In genomic region chr12:65642006-65642695, GRCh38 we compare ENCODE assay signal across 22 cellular contexts.
"Had no signal": no experiment of that assay in that cellular context is flagged by ENCODE, and none has a peak within 500 bp of the region (broad histone marks: within the 10 kb centered on the region; RNA-seq: fewer than 3 reads in every experiment).

No MANE protein-coding gene starts in this region.

- H2AFZ ChIP-seq: hepatocyte had no signal

- H3K27me3 ChIP-seq: body of pancreas, hepatocyte, thyroid gland, uterus had no signal

- ATAC-seq: activated CD8-positive, alpha-beta T cell treated with anti-CD3 and anti-CD28 coated beads for 36 hours; activated T-cell treated with anti-CD3 and anti-CD28 coated beads, Interleukin-2, amount 50 U/mL, for 72 hours; body of pancreas; effector memory CD8-positive, alpha-beta T cell; left lung; natural killer cell treated with Interleukin-12 subunit alpha and Interleukin-12 subunit beta and Interleukin-15 and Interleukin-18, amount 100 ng/mL, for 72 hours; stimulated activated memory B cell treated with anti-CD40 and anti-IgM and Interleukin-4, amounts not matched to agents 10 μg/mL and 1 μg/mL and 100 μg/mL, for 72 hours; WTC11 had no signal

- H3K9me3 Mint-ChIP-seq: activated CD8-positive, alpha-beta T cell treated with anti-CD3 and anti-CD28 coated beads for 36 hours; dendritic cell treated with granulocyte-macrophage colony-stimulating factor and Interleukin-4, amounts not matched to agents 40 ng/mL and 50 ng/mL, for 4 days; effector memory CD8-positive, alpha-beta T cell; memory B cell; WTC11 had no signal

- H3K27ac Mint-ChIP-seq: activated CD8-positive, alpha-beta T cell treated with anti-CD3 and anti-CD28 coated beads for 36 hours; activated naive CD8-positive, alpha-beta T cell; activated T-cell treated with anti-CD3 and anti-CD28 coated beads, Interleukin-2, amount 50 U/mL, for 72 hours; dendritic cell treated with granulocyte-macrophage colony-stimulating factor and Interleukin-4, amounts not matched to agents 40 ng/mL and 50 ng/mL, for 4 days; effector memory CD8-positive, alpha-beta T cell; memory B cell; natural killer cell treated with Interleukin-12 subunit alpha and Interleukin-12 subunit beta and Interleukin-15 and Interleukin-18, amount 100 ng/mL, for 72 hours; stimulated activated memory B cell treated with anti-CD40 and anti-IgM and Interleukin-4, amounts not matched to agents 10 μg/mL and 1 μg/mL and 100 μg/mL, for 72 hours; WTC11 had no signal

- H3K4me1 ChIP-seq: body of pancreas, left lung, uterus had no signal

- H3K9me3 ChIP-seq: body of pancreas, left lung, thyroid gland, uterus had no signal

- H3K27ac ChIP-seq: body of pancreas, hepatocyte, left lung, thyroid gland, uterus had no signal

- H3K36me3 ChIP-seq: left lung, thyroid gland, uterus had no signal

- DNase-seq: activated CD4-positive, alpha-beta T cell treated with anti-CD3 and anti-CD28 coated beads for 4 hours; activated CD8-positive, alpha-beta T cell treated with anti-CD3 and anti-CD28 coated beads for 36 hours; activated gamma-delta T cell; activated T-cell treated with anti-CD3 and anti-CD28 coated beads, Interleukin-2, amount 50 U/mL, for 72 hours; amniotic stem cell; body of pancreas; effector memory CD8-positive, alpha-beta T cell; kidney; left lung; nucleus accumbens; stimulated activated CD4-positive, alpha-beta T cell treated with anti-CD3 and anti-CD28 coated beads, Interleukin-2, amount 100 ng/mL, for 48 hours; T-helper 2 cell; uterus had no signal

- H3K79me2 ChIP-seq: hepatocyte had no signal

- H3K4me2 ChIP-seq: hepatocyte had no signal

- H3K36me3 Mint-ChIP-seq: activated naive CD8-positive, alpha-beta T cell; memory B cell; natural killer cell treated with Interleukin-12 subunit alpha and Interleukin-12 subunit beta and Interleukin-15 and Interleukin-18, amount 100 ng/mL, for 72 hours; stimulated activated memory B cell treated with anti-CD40 and anti-IgM and Interleukin-4, amounts not matched to agents 10 μg/mL and 1 μg/mL and 100 μg/mL, for 72 hours; WTC11 had no signal

- H3K27me3 Mint-ChIP-seq: effector memory CD8-positive, alpha-beta T cell; stimulated activated memory B cell treated with anti-CD40 and anti-IgM and Interleukin-4, amounts not matched to agents 10 μg/mL and 1 μg/mL and 100 μg/mL, for 72 hours had no signal

- H3K4me1 Mint-ChIP-seq: central memory CD8-positive, alpha-beta T cell; memory B cell; stimulated activated memory B cell treated with anti-CD40 and anti-IgM and Interleukin-4, amounts not matched to agents 10 μg/mL and 1 μg/mL and 100 μg/mL, for 72 hours had no signal

- H3K4me3 Mint-ChIP-seq: activated CD8-positive, alpha-beta T cell treated with anti-CD3 and anti-CD28 coated beads for 36 hours; activated naive CD8-positive, alpha-beta T cell; activated T-cell treated with anti-CD3 and anti-CD28 coated beads, Interleukin-2, amount 50 U/mL, for 72 hours; central memory CD8-positive, alpha-beta T cell; dendritic cell treated with granulocyte-macrophage colony-stimulating factor and Interleukin-4, amounts not matched to agents 40 ng/mL and 50 ng/mL, for 4 days; effector memory CD8-positive, alpha-beta T cell; memory B cell; natural killer cell treated with Interleukin-12 subunit alpha and Interleukin-12 subunit beta and Interleukin-15 and Interleukin-18, amount 100 ng/mL, for 72 hours; stimulated activated memory B cell treated with anti-CD40 and anti-IgM and Interleukin-4, amounts not matched to agents 10 μg/mL and 1 μg/mL and 100 μg/mL, for 72 hours; WTC11 had no signal

- H3K4me3 ChIP-seq: body of pancreas, hepatocyte, left lung, thyroid gland, uterus had no signal
